Comparison of ENCODE assay signal across 8 cellular contexts in genomic region chr19:40713939-40714338, GRCh38. TPM values are rescaled to one million over a fixed set of nuclear protein-coding genes. Genes with fewer than 3 reads are reported as not detected.
DNase-seq lines count a peak whose midpoint lies in the region; ATAC-seq, FAIRE-seq and TF ChIP-seq lines count a peak whose summit lies in the region.

No MANE protein-coding gene starts in this region.

- H3K4ac ChIP-seq in H1 (replicated peaks; ENCODE audit: insufficient read length, low read depth, low read length): no peak overlapping the region

- no peak for FAIRE-seq in H1 (lab: Jason Lieb, UNC)

- H3K23me2 ChIP-seq in H1 (ENCODE audit: low read depth, low read length): peaks cover 23% of the 10 kb centered on the region

- ATAC-seq in GM21447 (IDR thresholded peaks at IDR 0.05; ENCODE audit: unreplicated experiment): no peak

- H2BK12ac ChIP-seq in H1 (ENCODE audit: low read depth, low read length): no peak overlapping the region

- H3K79me2 ChIP-seq in Loucy (ENCODE audit: insufficient read depth, low read length): peaks cover 20% of the 10 kb centered on the region
- peaks cover 0 to 17% of the 10 kb centered on the region in 2 experiments; a peak in 2 of 4 replicates for H3K79me2 ChIP-seq in H1 (ENCODE audit: control insufficient read depth in 1 of 2, insufficient read depth in 2 of 2, low read length in 2 of 2)
- H3K79me2 ChIP-seq in neural progenitor cell (ENCODE audit: low read depth): peaks cover 39% of the 10 kb centered on the region

- TF ChIP-seq POLR2A in H1 (IDR thresholded peaks at IDR 0.05; ENCODE audit: control extremely low read depth in 1 of 2, low read depth in 2 of 2, low read length in 2 of 2): no peak

- no peak overlapping the region for H3K23ac ChIP-seq in H1 (ENCODE audit: insufficient read length)

- H3K27ac ChIP-seq in AG04450 (ENCODE audit: low read depth, low read length): no peak overlapping the region
- peak overlapping the region; percentile 78; the same call in 1 of the 2 replicates for H3K27ac ChIP-seq in H1 (ENCODE audit: low read depth, low read length)
- no peak overlapping the region for H3K27ac ChIP-seq in neural progenitor cell

- no peak overlapping the region for H2BK15ac ChIP-seq in H1 (ENCODE audit: low read length)

- DNase-seq in AG04450 (ENCODE audit: low read depth, low spot score) (no peak), H1 (ENCODE audit: low read depth in 1 of 2, low spot score in 2 of 2) (no peak), neural progenitor cell (ENCODE audit: low spot score) (no peak), NCI-H446 (lab: John Stamatoyannopoulos, UW) (no peak), BE2C (no peak), MV-4-11 (lab: John Stamatoyannopoulos, UW) (no peak)

- no peaks in the 10 kb centered on the region for H3K9me2 ChIP-seq in Loucy (replicated peaks; ENCODE audit: low read depth, low read length)

- no peak overlapping the region for H3K14ac ChIP-seq in H1 (ENCODE audit: insufficient read length)

- no peak for TF ChIP-seq EP300 in H1 (IDR thresholded peaks at IDR 0.05; ENCODE audit: borderline replicate concordance in 1 of 2, low read depth in 2 of 2, low read length in 2 of 2)

- CTCF ChIA-PET in AG04450 (lab: Charles Lee) (no interaction called here), H1 (lab: Charles Lee; ENCODE audit: partially characterized antibody) (interaction anchor here (0.6 to 1.4 kb wide), 5 partner anchors 11 to 52 kb away, joined by 3 to 4 read pairs (median 4); no protein-coding TSS in a partner anchor)

- 0 out of 2 replicates have a peak overlapping the region, but pooled peaks have one; percentile 66 for H2BK5ac ChIP-seq in H1 (ENCODE audit: low read depth, low read length)

- H4K8ac ChIP-seq in H1 (ENCODE audit: extremely low read depth, insufficient read depth, low read length): no peak overlapping the region; the same call in 1 of the 2 replicates

- H3K9ac ChIP-seq in Loucy (ENCODE audit: low read depth, low read length, poor library complexity, severe bottlenecking) (peak overlapping the region; percentile 76), H1 (replicated peaks in 1 of 4; ENCODE audit: extremely low read depth in 1 of 4, low read depth in 3 of 4, low read length in 3 of 4) (no peak overlapping the region; a peak in 1 of 7 replicates), neural progenitor cell (no peak overlapping the region)

- H3K27ac Mint-ChIP-seq in neural progenitor cell: peak overlapping the region; percentile 88

- H3K36me3 ChIP-seq in Loucy (ENCODE audit: insufficient read depth, low read length) (no peaks in the 10 kb centered on the region), H1 (ENCODE audit: control insufficient read depth in 2 of 4, insufficient read depth in 4 of 4, low read length in 3 of 4) (peaks cover 9 to 17% (median 11%) of the 10 kb centered on the region in 4 experiments; a peak in 7 of 8 replicates), neural progenitor cell (no peaks in the 10 kb centered on the region), BE2C (no peaks in the 10 kb centered on the region)

- H3K27me3 ChIP-seq in AG04450 (ENCODE audit: control insufficient read depth, insufficient read depth, low read length) (no peaks in the 10 kb centered on the region), Loucy (ENCODE audit: insufficient read depth, low read length, poor library complexity, severe bottlenecking) (no peaks in the 10 kb centered on the region), H1 (replicated peaks in 1 of 4; ENCODE audit: control insufficient read depth in 3 of 4, extremely low read depth in 1 of 4, insufficient read depth in 3 of 4, low read length in 3 of 4) (no peaks in the 10 kb centered on the region), neural progenitor cell (no peaks in the 10 kb centered on the region), BE2C (no peaks in the 10 kb centered on the region)

- H3K36me3 Mint-ChIP-seq in neural progenitor cell: peaks cover 15% of the 10 kb centered on the region

- POLR2A ChIA-PET in AG04450 (lab: Yijun Ruan, JAX) (no interaction called here), H1 (lab: Charles Lee; ENCODE audit: partially characterized antibody) (interaction anchor here (0.6 to 1.6 kb wide), 11 partner anchors 13 to 713 kb away, joined by 3 to 6 read pairs (median 3); partner anchors contain the start of genes ACTMAP, B3GNT8, NUMBL and RAB4B)

- peak overlapping the region; percentile 91 for H3K4me2 ChIP-seq in Loucy (ENCODE audit: low read depth, low read length, poor library complexity, severe bottlenecking)
- H3K4me2 ChIP-seq in H1 (ENCODE audit: insufficient read depth in 1 of 2, low read depth in 2 of 2, low read length in 2 of 2): peak overlapping the region; percentile 96 to 100; a peak in 2 of 4 replicates
- peak overlapping the region; percentile 78 for H3K4me2 ChIP-seq in neural progenitor cell

- no peaks in the 10 kb centered on the region for H3K9me3 Mint-ChIP-seq in neural progenitor cell

- no peak for TF ChIP-seq RAD21 in H1 (IDR thresholded peaks at IDR 0.05 in 1 of 2, conservative IDR thresholded peaks at IDR 0.05 in 1 of 2; ENCODE audit: low read depth in 2 of 2, low read length in 2 of 2)

- H2AK5ac ChIP-seq in H1 (ENCODE audit: low read depth, low read length): no peak overlapping the region

- H3F3A ChIP-seq in Loucy (ENCODE audit: low read depth) (no peaks in the 10 kb centered on the region), neural progenitor cell (ENCODE audit: low read depth) (peaks cover 23% of the 10 kb centered on the region)

- peaks cover 7% of the 10 kb centered on the region for H3K27me3 Mint-ChIP-seq in neural progenitor cell (ENCODE audit: insufficient read depth, low read depth)

- H3K56ac ChIP-seq in H1 (replicated peaks; ENCODE audit: insufficient read length, low read depth, low read length): no peak overlapping the region

- H3K4me3 Mint-ChIP-seq in neural progenitor cell: peak overlapping the region; percentile 96

- 0 out of 2 replicates have a peak, but pooled peaks cover 2% of the 10 kb centered on the region for H3K79me1 ChIP-seq in H1 (ENCODE audit: low read depth, low read length)

- WGBS in H1 (ENCODE audit: extremely low coverage in 1 of 2, insufficient coverage in 1 of 2, insufficient read length in 1 of 2, insufficient replicate concordance in 2 of 2, low coverage in 1 of 2, low lambda C conversion rate in 2 of 2, missing lambda C conversion rate in 1 of 2), 2 experiments: 93% methylated on average over 11 of the region's 11 CpGs; no CpG with 5 or more reads in 1 of the 2 experiments

- H3K4me3 ChIP-seq in AG04450 (ENCODE audit: low read depth, low read length) (peak overlapping the region; percentile 70), Loucy (ENCODE audit: low read length, poor library complexity, severe bottlenecking) (peak overlapping the region; percentile 95), H1 (ENCODE audit: extremely low read depth in 1 of 4, insufficient read depth in 2 of 4, low read depth in 3 of 4, low read length in 4 of 4) (peak overlapping the region in 1 of 4 experiments; percentile 88; a peak in 1 of 8 replicates), neural progenitor cell (peak overlapping the region; percentile 65), BE2C (ENCODE audit: low read depth, low read length) (no peak overlapping the region; the same call in 1 of the 2 replicates)

- TF ChIP-seq CTCF in AG04450 (IDR thresholded peaks at IDR 0.05; ENCODE audit: low read depth, low read length): no peak
- TF ChIP-seq CTCF in Loucy (conservative IDR thresholded peaks at IDR 0.05; ENCODE audit: low read length): no peak
- no peak for TF ChIP-seq CTCF in H1 (IDR thresholded peaks at IDR 0.05; ENCODE audit: control extremely low read depth in 1 of 3, insufficient read depth in 1 of 3, low read depth in 1 of 3, low read length in 3 of 3)
- no peak for TF ChIP-seq CTCF in neural progenitor cell (IDR thresholded peaks at IDR 0.05)
- no peak for TF ChIP-seq CTCF in BE2C (IDR thresholded peaks at IDR 0.05; ENCODE audit: low read depth, low read length)

- H4K20me1 ChIP-seq in Loucy (ENCODE audit: insufficient read depth, low read length, poor library complexity, severe bottlenecking) (no peaks in the 10 kb centered on the region), H1 (replicated peaks in 1 of 2; ENCODE audit: control insufficient read depth in 1 of 2, insufficient read depth in 2 of 2, low read length in 2 of 2) (no peaks in the 10 kb centered on the region), neural progenitor cell (ENCODE audit: low read depth) (peaks cover 15% of the 10 kb centered on the region)

- H3K9me3 ChIP-seq in AG04450 (ENCODE audit: control insufficient read depth, insufficient read depth, low read length): no peaks in the 10 kb centered on the region
- no peaks in the 10 kb centered on the region for H3K9me3 ChIP-seq in Loucy (ENCODE audit: insufficient read depth, low read depth, low read length)
- no peaks in the 10 kb centered on the region for H3K9me3 ChIP-seq in H1 (ENCODE audit: insufficient read depth in 2 of 2, low read depth in 1 of 2, low read length in 1 of 2)
- no peaks in the 10 kb centered on the region for H3K9me3 ChIP-seq in neural progenitor cell (ENCODE audit: low read depth)
- H3K9me3 ChIP-seq in BE2C: no peaks in the 10 kb centered on the region

- peaks cover 39% of the 10 kb centered on the region for H3K4me1 ChIP-seq in Loucy (ENCODE audit: insufficient read depth, low read length, poor library complexity, severe bottlenecking)
- H3K4me1 ChIP-seq in H1 (replicated peaks in 1 of 4; ENCODE audit: control insufficient read depth in 3 of 4, insufficient read depth in 4 of 4, low read length in 3 of 4): peaks cover 0 to 25% (median 8%) of the 10 kb centered on the region in 4 experiments; a peak in 6 of 7 replicates
- H3K4me1 ChIP-seq in neural progenitor cell: peaks cover 8% of the 10 kb centered on the region
- peaks cover 4% of the 10 kb centered on the region; the same call in 1 of the 2 replicates for H3K4me1 ChIP-seq in BE2C

- no peak overlapping the region for H3K18ac ChIP-seq in H1 (ENCODE audit: extremely low read depth, low read length)

- H3K4me1 Mint-ChIP-seq in neural progenitor cell: peaks cover 31% of the 10 kb centered on the region

- no peak overlapping the region for H2AFZ ChIP-seq in Loucy (ENCODE audit: low read length)
- no peak overlapping the region for H2AFZ ChIP-seq in H1 (ENCODE audit: low read length)
- H2AFZ ChIP-seq in neural progenitor cell (replicated peaks): no peak overlapping the region

- H4K5ac ChIP-seq in H1 (ENCODE audit: insufficient read length, low read depth, low read length): no peak overlapping the region

- H2BK120ac ChIP-seq in H1 (replicated peaks; ENCODE audit: low read depth, low read length): no peak overlapping the region

- no peak overlapping the region for H4K91ac ChIP-seq in H1 (replicated peaks; ENCODE audit: insufficient read length, low read length)

- H2BK20ac ChIP-seq in H1 (ENCODE audit: low read length): no peak overlapping the region

RNA-seq across cellular contexts. Expression of gene COQ8B, which starts 2.7 kb away (rescaled TPM):
- 16.0 and 20.2 TPM in 2 replicates for polyA plus RNA-seq in AG04450 (2011; rRNA removed)
- 18.9 and 20.5 TPM in 2 replicates for polyA minus RNA-seq in AG04450 (2011; rRNA and poly(A)+ RNA removed)
- total RNA-seq in H1 (2021; fragmentation: NEBNext Ultra II Directional; extraction: Animal tissue kit (Norgen Biotek cat#: 25700)): 39.3 and 41.7 TPM in 2 replicates
- polyA plus RNA-seq in H1 (2011; rRNA removed): 46.1 and 67.6 TPM in 2 replicates
- 51.7 TPM for polyA plus RNA-seq in H1 (2011; cell fraction: cytosol; rRNA removed)
- polyA plus RNA-seq in H1 (2011; cell fraction: nucleus; rRNA removed): 116 TPM
- polyA plus RNA-seq in H1 (2012, experiment 1 of 2): 20.5 to 45.8 TPM (median 40.6 TPM) in 4 replicates
- polyA plus RNA-seq in H1 (2012, experiment 2 of 2): 48.3 TPM
- 22.4 TPM for polyA plus RNA-seq in H1 (2013, experiment 1 of 2)
- 20.3 TPM for polyA plus RNA-seq in H1 (2013, experiment 2 of 2)
- 25.9 and 28.6 TPM in 2 replicates for polyA minus RNA-seq in H1 (2011; rRNA and poly(A)+ RNA removed)
- 24.7 TPM for polyA minus RNA-seq in H1 (2011; cell fraction: cytosol; rRNA and poly(A)+ RNA removed)
- 35.4 TPM for polyA minus RNA-seq in H1 (2011; cell fraction: nucleus; rRNA and poly(A)+ RNA removed)
- 27.7 and 89.7 TPM in 2 replicates for total RNA-seq in neural progenitor cell (ENCODE audit: low replicate concordance)
- 24.1 TPM for polyA plus RNA-seq in BE2C (2012; ENCODE audit: insufficient read depth, insufficient read length, low read depth)

RNA-seq across cellular contexts. Expression of gene ITPKC, which starts 3.0 kb away (rescaled TPM):
- polyA plus RNA-seq in AG04450 (2011; rRNA removed): 8.9 and 11.6 TPM in 2 replicates
- 12.7 and 17.0 TPM in 2 replicates for polyA minus RNA-seq in AG04450 (2011; rRNA and poly(A)+ RNA removed)
- total RNA-seq in H1 (2021; fragmentation: NEBNext Ultra II Directional; extraction: Animal tissue kit (Norgen Biotek cat#: 25700)): 8.9 and 9.5 TPM in 2 replicates
- 5.2 and 7.8 TPM in 2 replicates for polyA plus RNA-seq in H1 (2011; rRNA removed)
- 7.0 TPM for polyA plus RNA-seq in H1 (2011; cell fraction: cytosol; rRNA removed)
- 12.2 TPM for polyA plus RNA-seq in H1 (2011; cell fraction: nucleus; rRNA removed)
- 6.0 to 9.0 TPM (median 8.9 TPM) in 4 replicates for polyA plus RNA-seq in H1 (2012, experiment 1 of 2)
- 8.4 TPM for polyA plus RNA-seq in H1 (2012, experiment 2 of 2)
- 3.4 TPM for polyA plus RNA-seq in H1 (2013, experiment 1 of 2)
- 3.4 TPM for polyA plus RNA-seq in H1 (2013, experiment 2 of 2)
- polyA minus RNA-seq in H1 (2011; rRNA and poly(A)+ RNA removed): 8.5 and 11.8 TPM in 2 replicates
- polyA minus RNA-seq in H1 (2011; cell fraction: cytosol; rRNA and poly(A)+ RNA removed): 6.2 TPM
- polyA minus RNA-seq in H1 (2011; cell fraction: nucleus; rRNA and poly(A)+ RNA removed): 7.3 TPM
- 6.5 and 12.4 TPM in 2 replicates for total RNA-seq in neural progenitor cell (ENCODE audit: low replicate concordance)
- 8.8 TPM for polyA plus RNA-seq in BE2C (2012; ENCODE audit: insufficient read depth, insufficient read length, low read depth)

RNA-seq across cellular contexts. Expression of gene NUMBL, which starts 23.5 kb away (rescaled TPM):
- 29.4 and 30.9 TPM in 2 replicates for polyA plus RNA-seq in AG04450 (2011; rRNA removed)
- 25.0 and 30.6 TPM in 2 replicates for polyA minus RNA-seq in AG04450 (2011; rRNA and poly(A)+ RNA removed)
- total RNA-seq in H1 (2021; fragmentation: NEBNext Ultra II Directional; extraction: Animal tissue kit (Norgen Biotek cat#: 25700)): 24.8 and 29.4 TPM in 2 replicates
- polyA plus RNA-seq in H1 (2011; rRNA removed): 13.5 and 20.0 TPM in 2 replicates
- 10.3 TPM for polyA plus RNA-seq in H1 (2011; cell fraction: cytosol; rRNA removed)
- polyA plus RNA-seq in H1 (2011; cell fraction: nucleus; rRNA removed): 22.0 TPM
- 7.0 to 14.8 TPM (median 13.2 TPM) in 4 replicates for polyA plus RNA-seq in H1 (2012, experiment 1 of 2)
- polyA plus RNA-seq in H1 (2012, experiment 2 of 2): 9.5 TPM
- 11.1 TPM for polyA plus RNA-seq in H1 (2013, experiment 1 of 2)
- polyA plus RNA-seq in H1 (2013, experiment 2 of 2): 10.7 TPM
- 9.9 and 10.0 TPM in 2 replicates for polyA minus RNA-seq in H1 (2011; rRNA and poly(A)+ RNA removed)
- 6.8 TPM for polyA minus RNA-seq in H1 (2011; cell fraction: cytosol; rRNA and poly(A)+ RNA removed)
- 14.0 TPM for polyA minus RNA-seq in H1 (2011; cell fraction: nucleus; rRNA and poly(A)+ RNA removed)
- total RNA-seq in neural progenitor cell (ENCODE audit: low replicate concordance): 6.4 and 19.8 TPM in 2 replicates
- polyA plus RNA-seq in BE2C (2012; ENCODE audit: insufficient read depth, insufficient read length, low read depth): 30.6 TPM

RNA-seq across cellular contexts. Expression of gene ACTMAP, which starts 36.3 kb away (rescaled TPM):
- polyA plus RNA-seq in AG04450 (2011; rRNA removed): 2.9 and 4.5 TPM in 2 replicates
- 5.5 and 7.5 TPM in 2 replicates for polyA minus RNA-seq in AG04450 (2011; rRNA and poly(A)+ RNA removed)
- total RNA-seq in H1 (2021; fragmentation: NEBNext Ultra II Directional; extraction: Animal tissue kit (Norgen Biotek cat#: 25700)): 24.8 and 26.5 TPM in 2 replicates
- 24.1 and 30.3 TPM in 2 replicates for polyA plus RNA-seq in H1 (2011; rRNA removed)
- polyA plus RNA-seq in H1 (2011; cell fraction: cytosol; rRNA removed): 15.6 TPM
- polyA plus RNA-seq in H1 (2011; cell fraction: nucleus; rRNA removed): 50.3 TPM
- polyA plus RNA-seq in H1 (2012, experiment 1 of 2): 25.7 to 38.2 TPM (median 32.4 TPM) in 4 replicates
- polyA plus RNA-seq in H1 (2012, experiment 2 of 2): 21.4 TPM
- polyA plus RNA-seq in H1 (2013, experiment 1 of 2): 16.8 TPM
- polyA plus RNA-seq in H1 (2013, experiment 2 of 2): 15.6 TPM
- polyA minus RNA-seq in H1 (2011; rRNA and poly(A)+ RNA removed): 10.9 and 13.6 TPM in 2 replicates
- 18.9 TPM for polyA minus RNA-seq in H1 (2011; cell fraction: cytosol; rRNA and poly(A)+ RNA removed)
- polyA minus RNA-seq in H1 (2011; cell fraction: nucleus; rRNA and poly(A)+ RNA removed): 10.9 TPM
- total RNA-seq in neural progenitor cell (ENCODE audit: low replicate concordance): 1.9 and 4.3 TPM in 2 replicates
- polyA plus RNA-seq in BE2C (2012; ENCODE audit: insufficient read depth, insufficient read length, low read depth): 21.1 TPM

RNA-seq across cellular contexts. Expression of gene SNRPA, which starts 37.1 kb away (rescaled TPM):
- polyA plus RNA-seq in AG04450 (2011; rRNA removed) (126 and 133 TPM in 2 replicates), H1 (2011; rRNA removed) (202 and 283 TPM in 2 replicates)
- 229 and 285 TPM in 2 replicates for polyA minus RNA-seq in AG04450 (2011; rRNA and poly(A)+ RNA removed)
- 201 and 220 TPM in 2 replicates for total RNA-seq in H1 (2021; fragmentation: NEBNext Ultra II Directional; extraction: Animal tissue kit (Norgen Biotek cat#: 25700))
- polyA plus RNA-seq in H1 (2011; cell fraction: cytosol; rRNA removed): 244 TPM
- 580 TPM for polyA plus RNA-seq in H1 (2011; cell fraction: nucleus; rRNA removed)
- 183 to 289 TPM (median 274 TPM) in 4 replicates for polyA plus RNA-seq in H1 (2012, experiment 1 of 2)
- polyA plus RNA-seq in H1 (2012, experiment 2 of 2): 187 TPM
- 254 TPM for polyA plus RNA-seq in H1 (2013, experiment 1 of 2)
- polyA plus RNA-seq in H1 (2013, experiment 2 of 2): 247 TPM
- polyA minus RNA-seq in H1 (2011; rRNA and poly(A)+ RNA removed): 310 and 364 TPM in 2 replicates
- polyA minus RNA-seq in H1 (2011; cell fraction: cytosol; rRNA and poly(A)+ RNA removed): 247 TPM
- polyA minus RNA-seq in H1 (2011; cell fraction: nucleus; rRNA and poly(A)+ RNA removed): 135 TPM
- total RNA-seq in neural progenitor cell (ENCODE audit: low replicate concordance): 112 and 179 TPM in 2 replicates
- polyA plus RNA-seq in BE2C (2012; ENCODE audit: insufficient read depth, insufficient read length, low read depth): 73.9 TPM
